In the genomic region with DNA sequence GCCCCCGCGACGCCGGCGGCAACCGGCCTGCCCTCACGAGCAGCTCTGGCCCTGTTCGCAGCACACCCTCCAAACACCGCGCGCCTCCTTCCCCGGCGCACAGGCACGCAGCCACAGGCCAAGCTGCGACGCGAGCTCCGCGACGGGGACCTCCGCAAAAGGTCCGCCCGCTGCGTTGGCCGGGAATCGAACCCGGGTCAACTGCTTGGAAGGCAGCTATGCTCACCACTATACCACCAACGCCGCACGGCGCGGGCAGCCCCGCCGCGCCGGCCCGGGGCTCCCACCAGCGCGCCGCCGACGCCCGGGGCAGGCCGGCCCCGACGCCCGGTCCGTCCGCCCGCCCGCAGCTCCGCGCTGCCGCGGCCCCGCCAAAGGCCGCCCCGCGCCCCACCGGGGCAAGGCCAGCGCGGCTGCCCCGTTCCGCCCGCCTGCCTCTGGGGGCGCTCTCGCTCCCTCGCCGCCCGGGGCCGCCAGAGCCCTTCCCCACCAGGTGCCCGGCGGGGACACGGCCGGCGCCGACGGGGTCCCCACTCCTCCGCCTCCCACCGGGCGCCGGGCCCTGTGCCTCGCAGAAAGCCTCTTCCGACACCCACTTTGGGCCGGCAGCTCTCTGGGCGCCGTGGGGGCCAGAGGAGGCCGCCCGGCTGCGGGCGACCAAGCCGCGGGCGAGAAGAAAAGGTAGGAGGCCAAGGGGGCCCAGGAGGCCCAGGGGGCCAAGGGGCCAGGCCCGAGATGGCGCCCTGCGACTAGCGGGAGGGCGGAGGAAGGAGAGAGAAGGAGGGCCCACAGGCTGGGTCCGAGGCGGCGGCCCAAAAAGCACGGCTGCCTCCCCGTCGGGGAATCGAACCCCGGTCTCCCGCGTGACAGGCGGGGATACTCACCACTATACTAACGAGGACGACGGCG, we compare ENCODE assay signal across 10 cellular contexts. TPM values are rescaled to one million over a fixed set of nuclear protein-coding genes. Genes with fewer than 3 reads are reported as not detected.
DNase-seq lines count a peak whose midpoint lies in the region; ATAC-seq and TF ChIP-seq lines count a peak whose summit lies in the region.
"Not testable (repeated sequence)": the region's sequence is repeated elsewhere in the genome, so short reads cannot be mapped to it uniquely, and the experiment has no call there.
"Had no signal": no experiment of that assay in that cellular context is flagged by ENCODE, and none has a peak within 500 bp of the region (broad histone marks: within the 10 kb centered on the region; RNA-seq: fewer than 3 reads in every experiment).

No MANE protein-coding gene starts in this region.

- H3K4me1 Mint-ChIP-seq in activated B cell treated with CpG ODN at 0.5 μM for 24 hours; stimulated activated effector memory CD8-positive, alpha-beta T cell treated with anti-CD3 and anti-CD28 coated beads, Interleukin-12 subunit alpha, Interleukin-12 subunit beta, amount 100 ng/mL, for 72 hours: not testable (repeated sequence)

- POLR2A ChIA-PET in activated B cell treated with CpG ODN at 0.5 μM for 24 hours (lab: Charles Lee), result not testable (repeated sequence)

- intact Hi-C loops in activated B cell treated with CpG ODN at 0.5 μM for 24 hours (cut with micrococcal nuclease), result not testable (repeated sequence)

- H3K27me3 Mint-ChIP-seq in activated B cell treated with CpG ODN at 0.5 μM for 24 hours, result not testable (repeated sequence)

- not testable (repeated sequence) for H3K4me3 Mint-ChIP-seq in activated B cell treated with CpG ODN at 0.5 μM for 24 hours; stimulated activated effector memory CD8-positive, alpha-beta T cell treated with anti-CD3 and anti-CD28 coated beads, Interleukin-12 subunit alpha, Interleukin-12 subunit beta, amount 100 ng/mL, for 72 hours

- not testable (repeated sequence) for H3K36me3 Mint-ChIP-seq in activated B cell treated with CpG ODN at 0.5 μM for 24 hours (ENCODE audit: low read depth); stimulated activated effector memory CD8-positive, alpha-beta T cell treated with anti-CD3 and anti-CD28 coated beads, Interleukin-12 subunit alpha, Interleukin-12 subunit beta, amount 100 ng/mL, for 72 hours

- DNase-seq in activated B cell treated with CpG ODN at 0.5 μM for 24 hours; stimulated activated effector memory CD8-positive, alpha-beta T cell treated with anti-CD3 and anti-CD28 coated beads, Interleukin-12 subunit alpha, Interleukin-12 subunit beta, amount 100 ng/mL, for 72 hours (ENCODE audit: low spot score in 2 of 2): not testable (repeated sequence)

- CTCF ChIA-PET in activated B cell treated with CpG ODN at 0.5 μM for 24 hours (lab: Charles Lee), result not testable (repeated sequence)

- not testable (repeated sequence) for H3K27ac Mint-ChIP-seq in activated B cell treated with CpG ODN at 0.5 μM for 24 hours; stimulated activated effector memory CD8-positive, alpha-beta T cell treated with anti-CD3 and anti-CD28 coated beads, Interleukin-12 subunit alpha, Interleukin-12 subunit beta, amount 100 ng/mL, for 72 hours

- H3K9me3 Mint-ChIP-seq in activated B cell treated with CpG ODN at 0.5 μM for 24 hours; stimulated activated effector memory CD8-positive, alpha-beta T cell treated with anti-CD3 and anti-CD28 coated beads, Interleukin-12 subunit alpha, Interleukin-12 subunit beta, amount 100 ng/mL, for 72 hours: not testable (repeated sequence)

- TF ChIP-seq CTCF in activated B cell treated with CpG ODN at 0.5 μM for 24 hours (IDR thresholded peaks at IDR 0.05), result not testable (repeated sequence)

- ATAC-seq in GM18502 (IDR thresholded peaks at IDR 0.05; ENCODE audit: poor library complexity, unreplicated experiment) (peak; percentile 29), GM19395 (IDR thresholded peaks at IDR 0.05; ENCODE audit: unreplicated experiment) (peak; percentile 47), GM21723 (IDR thresholded peaks at IDR 0.05; ENCODE audit: unreplicated experiment) (peak; percentile 31), HG02885 (IDR thresholded peaks at IDR 0.05; ENCODE audit: poor library complexity, unreplicated experiment) (peak; percentile 41), HG03378 (IDR thresholded peaks at IDR 0.05; ENCODE audit: unreplicated experiment) (peak; percentile 18), activated B cell treated with CpG ODN at 0.5 μM for 24 hours (ENCODE audit: low read depth) (peak; percentile 2), esophagus mucosa (peak; percentile 21)
- peak; percentile 41 for ATAC-seq in stimulated activated effector memory CD8-positive, alpha-beta T cell treated with anti-CD3 and anti-CD28 coated beads, Interleukin-12 subunit alpha, Interleukin-12 subunit beta, amount 100 ng/mL, for 72 hours

RNA-seq across cellular contexts. Expression of a gene that starts 42.8 kb away (rescaled TPM):
- 6.2 and 8.6 TPM in 2 replicates for total RNA-seq in activated B cell treated with CpG ODN at 0.5 μM for 24 hours
- total RNA-seq in esophagus mucosa, result 3.1 TPM
- total RNA-seq: activated naive CD4-positive, alpha-beta T cell treated with anti-CD3 and anti-CD28 coated beads for 36 hours; H7 had no signal
